16 cellular contexts compared by ENCODE assay signal in genomic region chr11:59380263-59381059, GRCh38.
DNase-seq lines count a peak whose midpoint lies in the region; ATAC-seq and TF ChIP-seq lines count a peak whose summit lies in the region.
"Had no signal": no experiment of that assay in that cellular context is flagged by ENCODE, and none has a peak within 500 bp of the region (broad histone marks: within the 10 kb centered on the region; RNA-seq: fewer than 3 reads in every experiment).

No MANE protein-coding gene starts in this region.

- TF ChIP-seq CTCF in GM12865 (IDR thresholded peaks at IDR 0.05; ENCODE audit: insufficient read depth, low read depth, low read length, missing control alignments), result no peak

- ATAC-seq in GM19395 (IDR thresholded peaks at IDR 0.05; ENCODE audit: unreplicated experiment) (peak; percentile 98), HG02870 (IDR thresholded peaks at IDR 0.05; ENCODE audit: unreplicated experiment) (peak; percentile 96), HG03571 (IDR thresholded peaks at IDR 0.05; ENCODE audit: unreplicated experiment) (peak; percentile 97)

- peak; percentile 51 for DNase-seq in GM12865 (ENCODE audit: low read depth)
- no peak for DNase-seq in DMS153 treated with DMSO at 0.1 percent for 48 hours (lab: John Stamatoyannopoulos, UW; ENCODE audit: unreplicated experiment)
- no peak for DNase-seq in globus pallidus (ENCODE audit: low spot score)
- DNase-seq in cortex of kidney (lab: John Stamatoyannopoulos, UW), result no peak
- no peak for DNase-seq in NCI-H2171 treated with DMSO at 0.1 percent for 48 hours (lab: John Stamatoyannopoulos, UW)
- DNase-seq: activated T-cell treated with anti-CD3 and anti-CD28 coated beads, Interleukin-2, amount 50 U/mL, for 1 hour; KBM-7; NCI-H510A; nucleus accumbens; stimulated activated CD4-positive, alpha-beta T cell treated with anti-CD3 and anti-CD28 coated beads, Interleukin-2, amount 100 ng/mL, for 24 hours; T1000 had no signal

- peak overlapping the region; percentile 37; the same call in 1 of the 2 replicates for H3K4me3 ChIP-seq in GM12865 (ENCODE audit: low read depth, low read length)
- H3K4me3 ChIP-seq: cardiac muscle cell, suprapubic skin had no signal
